In the genomic region with DNA sequence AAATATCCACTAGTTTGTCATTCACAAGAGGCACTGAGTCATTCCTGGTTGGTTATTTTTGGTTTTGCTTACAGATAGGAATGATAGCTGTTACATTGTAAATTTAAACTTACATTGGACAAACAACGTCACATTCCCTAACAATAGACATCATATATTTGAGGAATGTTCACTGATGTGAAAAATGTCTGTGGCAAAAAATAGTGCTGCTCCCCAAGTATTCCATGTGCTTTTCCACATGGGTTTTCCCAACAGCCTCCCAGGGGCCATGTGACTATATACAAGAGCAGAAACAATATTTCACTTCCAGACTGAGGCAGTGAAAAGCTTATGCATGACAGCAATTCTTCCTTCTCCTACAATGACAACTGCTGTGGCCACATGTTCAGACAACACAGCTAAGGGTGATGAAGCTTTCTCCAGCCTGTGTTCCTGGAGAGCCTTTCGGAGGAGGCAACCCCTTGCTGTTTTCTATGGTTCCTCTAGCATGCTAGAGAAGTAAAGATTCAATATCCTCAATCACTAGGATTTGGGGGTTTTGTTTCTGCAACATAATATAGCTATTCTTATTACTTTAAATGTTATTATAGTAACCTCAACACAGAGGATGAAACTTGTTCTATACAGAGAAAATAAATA, we compare ENCODE assay signal across 2 cellular contexts.
A peak's percentile ranks its signal among the peaks of the same experiment; 100 is the strongest.
TF ChIP-seq lines count a peak whose summit lies in the region.

No MANE protein-coding gene starts in this region.

TF ChIP-seq in GM23338, 12 proteins besides CTCF, POLR2A, EP300 and RAD21 (continued from another document):
- TF ChIP-seq, protein P1, sequence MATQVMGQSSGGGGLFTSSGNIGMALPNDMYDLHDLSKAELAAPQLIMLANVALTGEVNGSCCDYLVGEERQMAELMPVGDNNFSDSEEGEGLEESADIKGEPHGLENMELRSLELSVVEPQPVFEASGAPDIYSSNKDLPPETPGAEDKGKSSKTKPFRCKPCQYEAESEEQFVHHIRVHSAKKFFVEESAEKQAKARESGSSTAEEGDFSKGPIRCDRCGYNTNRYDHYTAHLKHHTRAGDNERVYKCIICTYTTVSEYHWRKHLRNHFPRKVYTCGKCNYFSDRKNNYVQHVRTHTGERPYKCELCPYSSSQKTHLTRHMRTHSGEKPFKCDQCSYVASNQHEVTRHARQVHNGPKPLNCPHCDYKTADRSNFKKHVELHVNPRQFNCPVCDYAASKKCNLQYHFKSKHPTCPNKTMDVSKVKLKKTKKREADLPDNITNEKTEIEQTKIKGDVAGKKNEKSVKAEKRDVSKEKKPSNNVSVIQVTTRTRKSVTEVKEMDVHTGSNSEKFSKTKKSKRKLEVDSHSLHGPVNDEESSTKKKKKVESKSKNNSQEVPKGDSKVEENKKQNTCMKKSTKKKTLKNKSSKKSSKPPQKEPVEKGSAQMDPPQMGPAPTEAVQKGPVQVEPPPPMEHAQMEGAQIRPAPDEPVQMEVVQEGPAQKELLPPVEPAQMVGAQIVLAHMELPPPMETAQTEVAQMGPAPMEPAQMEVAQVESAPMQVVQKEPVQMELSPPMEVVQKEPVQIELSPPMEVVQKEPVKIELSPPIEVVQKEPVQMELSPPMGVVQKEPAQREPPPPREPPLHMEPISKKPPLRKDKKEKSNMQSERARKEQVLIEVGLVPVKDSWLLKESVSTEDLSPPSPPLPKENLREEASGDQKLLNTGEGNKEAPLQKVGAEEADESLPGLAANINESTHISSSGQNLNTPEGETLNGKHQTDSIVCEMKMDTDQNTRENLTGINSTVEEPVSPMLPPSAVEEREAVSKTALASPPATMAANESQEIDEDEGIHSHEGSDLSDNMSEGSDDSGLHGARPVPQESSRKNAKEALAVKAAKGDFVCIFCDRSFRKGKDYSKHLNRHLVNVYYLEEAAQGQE (IDR thresholded peaks at IDR 0.05; ENCODE audit: unreplicated experiment), result no peak
TF ChIP-seq in GM23338: peak in this region for 0.

TF ChIP-seq in K562, 482 proteins besides CTCF, POLR2A, EP300 and RAD21 (continued from another document):
- TF ChIP-seq, protein P2, sequence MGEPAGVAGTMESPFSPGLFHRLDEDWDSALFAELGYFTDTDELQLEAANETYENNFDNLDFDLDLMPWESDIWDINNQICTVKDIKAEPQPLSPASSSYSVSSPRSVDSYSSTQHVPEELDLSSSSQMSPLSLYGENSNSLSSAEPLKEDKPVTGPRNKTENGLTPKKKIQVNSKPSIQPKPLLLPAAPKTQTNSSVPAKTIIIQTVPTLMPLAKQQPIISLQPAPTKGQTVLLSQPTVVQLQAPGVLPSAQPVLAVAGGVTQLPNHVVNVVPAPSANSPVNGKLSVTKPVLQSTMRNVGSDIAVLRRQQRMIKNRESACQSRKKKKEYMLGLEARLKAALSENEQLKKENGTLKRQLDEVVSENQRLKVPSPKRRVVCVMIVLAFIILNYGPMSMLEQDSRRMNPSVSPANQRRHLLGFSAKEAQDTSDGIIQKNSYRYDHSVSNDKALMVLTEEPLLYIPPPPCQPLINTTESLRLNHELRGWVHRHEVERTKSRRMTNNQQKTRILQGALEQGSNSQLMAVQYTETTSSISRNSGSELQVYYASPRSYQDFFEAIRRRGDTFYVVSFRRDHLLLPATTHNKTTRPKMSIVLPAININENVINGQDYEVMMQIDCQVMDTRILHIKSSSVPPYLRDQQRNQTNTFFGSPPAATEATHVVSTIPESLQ (CRISPR knock-in tag; IDR thresholded peaks at IDR 0.05), result no peak
- TF ChIP-seq, protein P3, sequence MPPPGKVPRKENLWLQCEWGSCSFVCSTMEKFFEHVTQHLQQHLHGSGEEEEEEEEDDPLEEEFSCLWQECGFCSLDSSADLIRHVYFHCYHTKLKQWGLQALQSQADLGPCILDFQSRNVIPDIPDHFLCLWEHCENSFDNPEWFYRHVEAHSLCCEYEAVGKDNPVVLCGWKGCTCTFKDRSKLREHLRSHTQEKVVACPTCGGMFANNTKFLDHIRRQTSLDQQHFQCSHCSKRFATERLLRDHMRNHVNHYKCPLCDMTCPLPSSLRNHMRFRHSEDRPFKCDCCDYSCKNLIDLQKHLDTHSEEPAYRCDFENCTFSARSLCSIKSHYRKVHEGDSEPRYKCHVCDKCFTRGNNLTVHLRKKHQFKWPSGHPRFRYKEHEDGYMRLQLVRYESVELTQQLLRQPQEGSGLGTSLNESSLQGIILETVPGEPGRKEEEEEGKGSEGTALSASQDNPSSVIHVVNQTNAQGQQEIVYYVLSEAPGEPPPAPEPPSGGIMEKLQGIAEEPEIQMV (tag; conservative IDR thresholded peaks at IDR 0.05; ENCODE audit: low read depth), result no peak
- TF ChIP-seq, protein P4, sequence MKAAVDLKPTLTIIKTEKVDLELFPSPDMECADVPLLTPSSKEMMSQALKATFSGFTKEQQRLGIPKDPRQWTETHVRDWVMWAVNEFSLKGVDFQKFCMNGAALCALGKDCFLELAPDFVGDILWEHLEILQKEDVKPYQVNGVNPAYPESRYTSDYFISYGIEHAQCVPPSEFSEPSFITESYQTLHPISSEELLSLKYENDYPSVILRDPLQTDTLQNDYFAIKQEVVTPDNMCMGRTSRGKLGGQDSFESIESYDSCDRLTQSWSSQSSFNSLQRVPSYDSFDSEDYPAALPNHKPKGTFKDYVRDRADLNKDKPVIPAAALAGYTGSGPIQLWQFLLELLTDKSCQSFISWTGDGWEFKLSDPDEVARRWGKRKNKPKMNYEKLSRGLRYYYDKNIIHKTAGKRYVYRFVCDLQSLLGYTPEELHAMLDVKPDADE (conservative IDR thresholded peaks at IDR 0.05; ENCODE audit: control insufficient read depth, low read depth, low read length), result no peak
- TF ChIP-seq MEF2A (IDR thresholded peaks at IDR 0.05; ENCODE audit: control insufficient read depth, low read depth, low read length) (0 out of 2 replicates have a peak, but pooled peaks have one; percentile 13), HMGN3 (IDR thresholded peaks at IDR 0.05; ENCODE audit: borderline replicate concordance, extremely low read depth, insufficient read length, low read depth, low read length) (no peak), GTF2E2 (tag; IDR thresholded peaks at IDR 0.05) (no peak), PTTG1 (tag; IDR thresholded peaks at IDR 0.05; ENCODE audit: low read depth) (no peak), ZBTB1 (CRISPR knock-in tag; IDR thresholded peaks at IDR 0.05; ENCODE audit: borderline replicate concordance, low read depth) (no peak), EP400 (IDR thresholded peaks at IDR 0.05) (peak; percentile 36; the same call in 1 of the 2 replicates), HNRNPH1 (optimal IDR thresholded peaks at IDR 0.05; ENCODE audit: low read depth, low read length) (no peak), ZFP36 (IDR thresholded peaks at IDR 0.05; ENCODE audit: low read depth, low read length, partially characterized antibody) (peak; percentile 57), TARDBP (IDR thresholded peaks at IDR 0.05) (no peak), ZNF354B (CRISPR knock-in tag; IDR thresholded peaks at IDR 0.05) (no peak)
- TF ChIP-seq, protein P5, sequence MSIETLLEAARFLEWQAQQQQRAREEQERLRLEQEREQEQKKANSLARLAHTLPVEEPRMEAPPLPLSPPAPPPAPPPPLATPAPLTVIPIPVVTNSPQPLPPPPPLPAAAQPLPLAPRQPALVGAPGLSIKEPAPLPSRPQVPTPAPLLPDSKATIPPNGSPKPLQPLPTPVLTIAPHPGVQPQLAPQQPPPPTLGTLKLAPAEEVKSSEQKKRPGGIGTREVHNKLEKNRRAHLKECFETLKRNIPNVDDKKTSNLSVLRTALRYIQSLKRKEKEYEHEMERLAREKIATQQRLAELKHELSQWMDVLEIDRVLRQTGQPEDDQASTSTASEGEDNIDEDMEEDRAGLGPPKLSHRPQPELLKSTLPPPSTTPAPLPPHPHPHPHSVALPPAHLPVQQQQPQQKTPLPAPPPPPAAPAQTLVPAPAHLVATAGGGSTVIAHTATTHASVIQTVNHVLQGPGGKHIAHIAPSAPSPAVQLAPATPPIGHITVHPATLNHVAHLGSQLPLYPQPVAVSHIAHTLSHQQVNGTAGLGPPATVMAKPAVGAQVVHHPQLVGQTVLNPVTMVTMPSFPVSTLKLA (conservative IDR thresholded peaks at IDR 0.05), result peak in 1 of 2 experiments; percentile 28; a peak in 1 of 4 replicates
